14 cellular contexts compared by ENCODE assay signal in genomic region chr16:73063284-73063733, GRCh38. TPM values are rescaled to one million over a fixed set of nuclear protein-coding genes. Genes with fewer than 3 reads are reported as not detected.
DNase-seq lines count a peak whose midpoint lies in the region; ATAC-seq and TF ChIP-seq lines count a peak whose summit lies in the region.
"Had no signal": no experiment of that assay in that cellular context is flagged by ENCODE, and none has a peak within 500 bp of the region (broad histone marks: within the 10 kb centered on the region; RNA-seq: fewer than 3 reads in every experiment).

No MANE protein-coding gene starts in this region.

- H2AFZ ChIP-seq in GM23338, result no peak overlapping the region

- H3K27me3 ChIP-seq in GM23338 (ENCODE audit: insufficient read depth) (peaks cover 91% of the 10 kb centered on the region), mesendoderm (ENCODE audit: insufficient read depth, low read length, poor library complexity) (peaks cover 50% of the 10 kb centered on the region)
- H3K27me3 ChIP-seq: foreskin keratinocyte, ovary had no signal

- no peak overlapping the region for H3K4ac ChIP-seq in mesendoderm (ENCODE audit: low read depth, low read length)

- H3K79me2 ChIP-seq in GM23338 (replicated peaks; ENCODE audit: insufficient read depth) (no peaks in the 10 kb centered on the region), mesendoderm (ENCODE audit: control insufficient read depth, insufficient read depth, low read length) (no peaks in the 10 kb centered on the region)

- no peak overlapping the region for H3K18ac ChIP-seq in mesendoderm (ENCODE audit: low read length)

- WGBS in mesendoderm (ENCODE audit: extremely low coverage, insufficient coverage, low lambda C conversion rate), result no CpG with 5 or more reads among the region's 17 CpGs

- no peak overlapping the region for H3K27ac Mint-ChIP-seq in GM23338
- H3K27ac Mint-ChIP-seq in stimulated activated naive B cell treated with anti-CD40 and anti-IgM and Interleukin-4, amounts not matched to agents 10 μg/mL and 1 μg/mL and 100 μg/mL, for 72 hours, result peak overlapping the region; percentile 31

- H3K4me1 ChIP-seq in GM23338 (ENCODE audit: insufficient read depth) (peaks cover 78% of the 10 kb centered on the region), mesendoderm (ENCODE audit: control insufficient read depth, low read depth, low read length) (no peaks in the 10 kb centered on the region)

- peaks cover 67% of the 10 kb centered on the region for H3K4me1 Mint-ChIP-seq in GM23338
- peaks cover 27 to 60% of the 10 kb centered on the region in 2 donors for H3K4me1 Mint-ChIP-seq in stimulated activated naive B cell treated with anti-CD40 and anti-IgM and Interleukin-4, amounts not matched to agents 10 μg/mL and 1 μg/mL and 100 μg/mL, for 72 hours

- H3K36me3 Mint-ChIP-seq in GM23338 (ENCODE audit: low read depth), result no peaks in the 10 kb centered on the region
- no peaks in the 10 kb centered on the region for H3K36me3 Mint-ChIP-seq in stimulated activated naive B cell treated with anti-CD40 and anti-IgM and Interleukin-4, amounts not matched to agents 10 μg/mL and 1 μg/mL and 100 μg/mL, for 72 hours

- no peak overlapping the region for H2AK5ac ChIP-seq in mesendoderm (ENCODE audit: low read length)

- no peak overlapping the region for H3K9ac ChIP-seq in mesendoderm (ENCODE audit: low read length)

- peaks cover 5% of the 10 kb centered on the region for H4K20me1 ChIP-seq in GM23338 (replicated peaks; ENCODE audit: insufficient read depth)

- no peaks in the 10 kb centered on the region for H3K79me1 ChIP-seq in mesendoderm (ENCODE audit: low read length)

- no peak overlapping the region for H2BK5ac ChIP-seq in mesendoderm (ENCODE audit: low read length)

- H3K9me3 Mint-ChIP-seq in GM23338, result peaks cover 3% of the 10 kb centered on the region; the same call in 1 of the 3 replicates
- no peaks in the 10 kb centered on the region for H3K9me3 Mint-ChIP-seq in stimulated activated naive B cell treated with anti-CD40 and anti-IgM and Interleukin-4, amounts not matched to agents 10 μg/mL and 1 μg/mL and 100 μg/mL, for 72 hours

- H4K8ac ChIP-seq in mesendoderm (ENCODE audit: low read depth, low read length), result no peak overlapping the region

- H3K9me2 ChIP-seq in GM23338 (ENCODE audit: insufficient read depth), result no peaks in the 10 kb centered on the region

- peaks cover 96% of the 10 kb centered on the region for H3K27me3 Mint-ChIP-seq in GM23338 (ENCODE audit: insufficient read depth, low read depth, poor library complexity)
- peaks cover 62 to 78% of the 10 kb centered on the region in 2 donors for H3K27me3 Mint-ChIP-seq in stimulated activated naive B cell treated with anti-CD40 and anti-IgM and Interleukin-4, amounts not matched to agents 10 μg/mL and 1 μg/mL and 100 μg/mL, for 72 hours

- H3K36me3 ChIP-seq in GM23338 (ENCODE audit: insufficient read depth) (no peaks in the 10 kb centered on the region; the same call in 1 of the 2 replicates), mesendoderm (ENCODE audit: control insufficient read depth, insufficient read depth, low read length) (no peaks in the 10 kb centered on the region)
- H3K36me3 ChIP-seq: left lung, ovary had no signal

- H3F3A ChIP-seq in GM23338 (replicated peaks; ENCODE audit: low read depth), result peaks cover 24% of the 10 kb centered on the region

- H3K4me3 ChIP-seq in GM23338 (peak overlapping the region; percentile 62), coronary artery (peak overlapping the region; percentile 79), mesendoderm (ENCODE audit: low read length) (no peak overlapping the region)
- H3K4me3 ChIP-seq: ovary had no signal

- H3K4me3 Mint-ChIP-seq in GM23338, result peak overlapping the region; percentile 43
- H3K4me3 Mint-ChIP-seq in stimulated activated naive B cell treated with anti-CD40 and anti-IgM and Interleukin-4, amounts not matched to agents 10 μg/mL and 1 μg/mL and 100 μg/mL, for 72 hours, result peak overlapping the region; percentile 52 to 58

- H3K4me2 ChIP-seq in GM23338, result peak overlapping the region; percentile 91
- peak overlapping the region; percentile 5 for H3K4me2 ChIP-seq in mesendoderm (ENCODE audit: low read length)

- H3K23ac ChIP-seq in mesendoderm (ENCODE audit: low read length), result no peak overlapping the region

- no peak overlapping the region for H4K5ac ChIP-seq in mesendoderm (ENCODE audit: low read length)

- peak; percentile 54 for DNase-seq in GM23338 (ENCODE audit: low spot score)
- no peak for DNase-seq in coronary artery (ENCODE audit: low spot score)
- DNase-seq in mesendoderm, result no peak
- DNase-seq in stimulated activated naive B cell treated with anti-CD40 and anti-IgM and Interleukin-4, amounts not matched to agents 10 μg/mL and 1 μg/mL and 100 μg/mL, for 72 hours, result no peak
- no peak for DNase-seq in NCI-H187 (lab: John Stamatoyannopoulos, UW)
- DNase-seq in iPS-NIHi11 (ENCODE audit: low spot score), result no peak
- no peak for DNase-seq in Kasumi-1 (lab: John Stamatoyannopoulos, UW)
- DNase-seq: NCI-H1417 treated with DMSO at 0.1 percent for 48 hours; ovary; stimulated activated naive CD8-positive, alpha-beta T cell treated with anti-CD3 and anti-CD28 coated beads, Interleukin-15, Interleukin-2, amounts not matched to agents 100 U/mL and 50 U/mL, for 24 hours had no signal

- TF ChIP-seq CTCF in GM23338 (conservative IDR thresholded peaks at IDR 0.05; ENCODE audit: low read depth in 2 of 2) (no peak), coronary artery (IDR thresholded peaks at IDR 0.05) (no peak)

- H2BK120ac ChIP-seq in mesendoderm (ENCODE audit: low read depth, low read length), result no peak overlapping the region

- ATAC-seq in GM23338 (peak; percentile 3), HG03139 (IDR thresholded peaks at IDR 0.05; ENCODE audit: unreplicated experiment) (no peak)
- peak in 1 of 2 donors; percentile 18 for ATAC-seq in stimulated activated naive B cell treated with anti-CD40 and anti-IgM and Interleukin-4, amounts not matched to agents 10 μg/mL and 1 μg/mL and 100 μg/mL, for 72 hours (replicated peaks)
- ATAC-seq: HepG2 had no signal

- no peak overlapping the region for H3K56ac ChIP-seq in mesendoderm (ENCODE audit: low read length)

- no peak overlapping the region for H2BK15ac ChIP-seq in mesendoderm (replicated peaks; ENCODE audit: low read depth)

- H3K27ac ChIP-seq in GM23338 (ENCODE audit: low read depth) (no peak overlapping the region), coronary artery (peak overlapping the region; percentile 99), mesendoderm (ENCODE audit: low read depth, low read length) (no peak overlapping the region)
- H3K27ac ChIP-seq: ovary had no signal

TF ChIP-seq in GM23338, 12 proteins besides CTCF, POLR2A, EP300 and RAD21 (continues in another document):
- TF ChIP-seq ZNF114 (CRISPR knock-in tag; IDR thresholded peaks at IDR 0.05), result no peak

RNA-seq across cellular contexts. Expression of gene ZFHX3, which starts 15.4 kb away (rescaled TPM):
- 0.74 and 1.0 TPM in 2 replicates for total RNA-seq in GM23338 (2014; rRNA removed; shearing (Covaris generic))
- 1.3 and 1.5 TPM in 2 replicates for polyA plus RNA-seq in GM23338 (2016; fragmentation: Nextera tagmentation; extraction: Ambion mirVana)
- polyA plus RNA-seq in mesendoderm (2013, experiment 1 of 2), result 0.86 TPM
- 0.76 TPM for polyA plus RNA-seq in mesendoderm (2013, experiment 2 of 2)

Comparison
In these comparisons a context has a peak if more than half of its experiments do, and no peak if none do; other contexts are left out.
1. H3K27ac ChIP-seq: peak in coronary artery (2 of 2); none in GM23338 (single experiment) and mesendoderm (single experiment).